14 cellular contexts compared by ENCODE assay signal in the genomic region with DNA sequence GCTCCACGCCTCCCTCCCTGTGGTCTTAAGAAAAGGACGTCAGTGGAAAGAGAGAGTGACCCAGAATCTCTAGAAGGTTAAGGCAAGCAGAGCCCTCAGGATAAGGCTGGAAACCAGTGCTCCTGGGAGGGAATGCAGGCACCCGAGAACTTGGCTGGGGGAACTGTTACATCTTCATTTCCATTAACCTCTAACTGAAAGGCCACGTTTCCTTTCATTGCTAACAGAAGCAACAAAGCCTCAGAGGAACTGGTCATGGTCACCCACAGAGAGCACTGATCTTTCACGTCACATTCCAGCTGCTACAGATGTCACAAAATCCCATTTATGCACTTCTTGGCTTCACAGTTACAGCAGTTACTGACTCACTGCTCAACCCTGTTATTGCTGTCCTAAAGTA. TPM values are rescaled to one million over a fixed set of nuclear protein-coding genes. Genes with fewer than 3 reads are reported as not detected.
DNase-seq lines count a peak whose midpoint lies in the region; ATAC-seq, FAIRE-seq and TF ChIP-seq lines count a peak whose summit lies in the region.
"Had no signal": no experiment of that assay in that cellular context is flagged by ENCODE, and none has a peak within 500 bp of the region (broad histone marks: within the 10 kb centered on the region; RNA-seq: fewer than 3 reads in every experiment).

No MANE protein-coding gene starts in this region.

- intact Hi-C loops in GM12878 (cut with micrococcal nuclease; ENCODE audit: unreplicated experiment): no loop called here

- TF ChIP-seq CTCF in HFFc6 (IDR thresholded peaks at IDR 0.05) (no peak), GM12878 (IDR thresholded peaks at IDR 0.05 in 2 of 3, conservative IDR thresholded peaks at IDR 0.05 in 1 of 3; ENCODE audit: control insufficient read depth in 2 of 3, extremely low read depth in 1 of 3, insufficient read depth in 1 of 3, low read depth in 3 of 3, low read length in 3 of 3) (no peak), BE2C (IDR thresholded peaks at IDR 0.05; ENCODE audit: low read depth, low read length) (no peak)

- H4K20me1 ChIP-seq in GM12878 (ENCODE audit: control insufficient read depth, insufficient read depth): no peaks in the 10 kb centered on the region

- H3K9me3 Mint-ChIP-seq in HFFc6: no peaks in the 10 kb centered on the region

- H3K36me3 ChIP-seq in GM12878 (ENCODE audit: control insufficient read depth in 2 of 2, insufficient read depth in 2 of 2, low read length in 1 of 2): no peaks in the 10 kb centered on the region
- H3K36me3 ChIP-seq in BE2C: no peaks in the 10 kb centered on the region
- H3K36me3 ChIP-seq: prostate gland, SJCRH30 had no signal

- 14% methylated on average over 5 of the region's 5 CpGs for WGBS in GM12878 (ENCODE audit: insufficient coverage, insufficient replicate concordance, low lambda C conversion rate, missing lambda C conversion rate)

- H3K4me1 Mint-ChIP-seq in HFFc6 (ENCODE audit: low read depth): peaks cover 43% of the 10 kb centered on the region

- in situ Hi-C loops in GM12878 (cut with MboI): loop anchor here (10.0 kb wide), 1 partner anchor 1111 kb away; no protein-coding TSS in a partner anchor

- no peak overlapping the region for H3K27ac Mint-ChIP-seq in HFFc6

- SMC1A ChIA-PET in GM12878 (lab: Charles Lee; ENCODE audit: uncharacterized antibody, unreplicated experiment): interaction anchor here (0.8 to 1.8 kb wide), 7 partner anchors 8 to 608 kb away, joined by 3 to 13 read pairs (median 3); no protein-coding TSS in a partner anchor

- no peak overlapping the region for H3K4me3 ChIP-seq in GM12878
- H3K4me3 ChIP-seq in BE2C (ENCODE audit: low read depth, low read length): no peak overlapping the region
- H3K4me3 ChIP-seq: prostate gland, SJCRH30 had no signal

- CTCF ChIA-PET in GM12878 (lab: Yijun Ruan, JAX): interaction anchor here (1.4 to 2.2 kb wide), 3 partner anchors 8 to 240 kb away, joined by 3 to 8 read pairs (median 5); no protein-coding TSS in a partner anchor

- POLR2A ChIA-PET in GM12878 (lab: Charles Lee): interaction anchor here (0.9 kb wide), 1 partner anchor 242 kb away, joined by 3 read pairs; no protein-coding TSS in a partner anchor

- H3K9ac ChIP-seq in GM12878 (ENCODE audit: control insufficient read depth, insufficient read depth, low read length): no peak overlapping the region
- H3K9ac ChIP-seq: KMS-11 had no signal

- RAD21 ChIA-PET in GM12878 (lab: Charles Lee; ENCODE audit: unreplicated experiment): interaction anchor here (0.7 to 1.9 kb wide), 3 partner anchors 8 to 240 kb away, joined by 3 to 5 read pairs (median 3); no protein-coding TSS in a partner anchor

- H3K27ac ChIP-seq in GM12878 (ENCODE audit: control insufficient read depth, insufficient read depth): no peak overlapping the region
- H3K27ac ChIP-seq: KMS-11, prostate gland, SJCRH30 had no signal

- no peak for FAIRE-seq in GM12878 (lab: Jason Lieb, UNC)
- FAIRE-seq: bronchial epithelial cell had no signal

- H3K4me1 ChIP-seq in GM12878 (ENCODE audit: control insufficient read depth, insufficient read depth, low read length) (peaks cover 4% of the 10 kb centered on the region; the same call in 1 of the 2 replicates), BE2C (no peaks in the 10 kb centered on the region)
- H3K4me1 ChIP-seq: prostate gland had no signal

- no peaks in the 10 kb centered on the region for H3K36me3 Mint-ChIP-seq in HFFc6 (ENCODE audit: low read depth)

- no peak for TF ChIP-seq RAD21 in GM12878 (IDR thresholded peaks at IDR 0.05; ENCODE audit: insufficient read depth, low read depth, low read length)

- no peak overlapping the region for H3K4me2 ChIP-seq in GM12878 (ENCODE audit: control insufficient read depth, insufficient read depth)
- H3K4me2 ChIP-seq: KMS-11 had no signal

- no peaks in the 10 kb centered on the region for H3K79me2 ChIP-seq in GM12878 (ENCODE audit: control insufficient read depth, insufficient read depth, low read length)

- H3K27me3 Mint-ChIP-seq in HFFc6 (ENCODE audit: insufficient read depth): peaks cover 4% of the 10 kb centered on the region

- ATAC-seq in GM12878 (peak; percentile 10; the same call in 2 of the 3 replicates), GM19467 (IDR thresholded peaks at IDR 0.05; ENCODE audit: unreplicated experiment) (no peak), GM18867 (IDR thresholded peaks at IDR 0.05; ENCODE audit: unreplicated experiment) (no peak)

- H3K27me3 ChIP-seq in GM12878 (replicated peaks in 1 of 2; ENCODE audit: control insufficient read depth in 2 of 2, insufficient read depth in 2 of 2, low read length in 1 of 2): no peaks in the 10 kb centered on the region
- H3K27me3 ChIP-seq in BE2C: no peaks in the 10 kb centered on the region
- H3K27me3 ChIP-seq: SJCRH30 had no signal

- no peak overlapping the region for H3K4me3 Mint-ChIP-seq in HFFc6

- BruUV-seq in GM12878 (replicated peaks; lab: Mats Ljungman, UMichigan): no TSS peak

- H3K9me3 ChIP-seq in GM12878 (replicated peaks; ENCODE audit: control insufficient read depth, insufficient read depth, low read length) (no peaks in the 10 kb centered on the region), BE2C (no peaks in the 10 kb centered on the region)
- H3K9me3 ChIP-seq: prostate gland, SJCRH30 had no signal

- no peak for TF ChIP-seq POLR2A in GM12878 (IDR thresholded peaks at IDR 0.05; ENCODE audit: low read depth, low read length)

- no peak for TF ChIP-seq EP300 in GM12878 (IDR thresholded peaks at IDR 0.05; ENCODE audit: borderline replicate concordance in 1 of 2, control insufficient read depth in 1 of 2, low read depth in 2 of 2, low read length in 2 of 2)

- H2AFZ ChIP-seq in GM12878 (ENCODE audit: control insufficient read depth, low read depth, low read length): no peak overlapping the region

- DNase-seq in HFFc6 (peak; percentile 54), GM12878 (ENCODE audit: low read depth, low spot score) (no peak), left kidney (ENCODE audit: low read depth, low spot score) (peak; percentile 39), BE2C (no peak)
- DNase-seq in activated CD8-positive, alpha-beta memory T cell treated with anti-CD3 and anti-CD28 coated beads for 24 hours: no peak
- DNase-seq: activated T-cell treated with anti-CD3 and anti-CD28 coated beads for 4 hours, midbrain, NCI-H187 treated with DMSO at 0.1 percent for 48 hours had no signal

TF ChIP-seq in GM12878, 131 proteins besides CTCF, POLR2A, EP300 and RAD21 (continues in another document):
- TF ChIP-seq NR2C1 (IDR thresholded peaks at IDR 0.05): no peak
- TF ChIP-seq CBFB (IDR thresholded peaks at IDR 0.05; ENCODE audit: low read depth): no peak
- TF ChIP-seq ATF7 (IDR thresholded peaks at IDR 0.05; ENCODE audit: low read depth): no peak
- TF ChIP-seq CREB1 (IDR thresholded peaks at IDR 0.05; ENCODE audit: low read depth): no peak
- no peak for TF ChIP-seq CHD4 (IDR thresholded peaks at IDR 0.05)
- TF ChIP-seq POLR2AphosphoS2 (IDR thresholded peaks at IDR 0.05; ENCODE audit: low read depth, low read length): no peak
- TF ChIP-seq NR2C2 (IDR thresholded peaks at IDR 0.05; ENCODE audit: borderline replicate concordance, control insufficient read depth, insufficient read length, low read depth): no peak
- no peak for TF ChIP-seq YY1 (IDR thresholded peaks at IDR 0.05; ENCODE audit: low read depth, low read length)
- TF ChIP-seq BMI1 (IDR thresholded peaks at IDR 0.05; ENCODE audit: borderline replicate concordance): no peak
- TF ChIP-seq TCF12 (IDR thresholded peaks at IDR 0.05; ENCODE audit: low read depth, low read length): no peak
- TF ChIP-seq STAT3 (IDR thresholded peaks at IDR 0.05; ENCODE audit: low read depth, low read length): no peak

RNA-seq across cellular contexts. Expression of a gene that starts 26.1 kb away (rescaled TPM):
- 10 to 100 TPM in 4 of 6 experiments, 1 to 10 TPM in 2; 9.3 to 13.1 (median 11.5) TPM for total RNA-seq in HFFc6 (2021; fragmentation: NEBNext Ultra II Directional; extraction: Animal tissue kit (Norgen Biotek cat#: 25700))
- total RNA-seq in GM12878 (2013; cell fraction: nucleolus; rRNA removed): 305 and 316 TPM in 2 replicates
- total RNA-seq in GM12878 (2014; rRNA removed): 49.4 and 59.0 TPM in 2 replicates
- total RNA-seq in GM12878 (2014; rRNA removed; fragmentation: Illumina TruSeq; extraction: Trizol): 36.0 and 39.8 TPM in 2 replicates
- total RNA-seq in GM12878 (2021): 117 and 132 TPM in 2 replicates
- polyA plus RNA-seq in GM12878 (2011; ENCODE audit: low read depth): 22.0 TPM
- 18.0 and 30.1 TPM in 2 replicates for polyA plus RNA-seq in GM12878 (2011; rRNA removed)
- 33.7 and 39.1 TPM in 2 replicates for polyA plus RNA-seq in GM12878 (2011; cell fraction: cytosol; rRNA removed)
- 107 and 123 TPM in 2 replicates for polyA plus RNA-seq in GM12878 (2011; cell fraction: nucleus; rRNA removed)
- polyA plus RNA-seq in GM12878 (2012): 57.1 and 64.5 TPM in 2 replicates
- 27.2 and 57.6 TPM in 2 replicates for polyA plus RNA-seq in GM12878 (2014; fragmentation: Illumina TruSeq; extraction: Trizol)
- 1 to 10 TPM; 1.6 to 5.0 TPM for polyA plus RNA-seq in GM12878 (2014; fragmentation: Nextera tagmentation; extraction: Ambion mirVana)
- polyA plus RNA-seq in GM12878 (2014; rRNA removed): 71.9 and 77.7 TPM in 2 replicates
- polyA plus RNA-seq in GM12878 (2016; fragmentation: Nextera tagmentation; extraction: Ambion mirVana): 10 to 100 TPM; 28.0 to 30.9 TPM
- polyA minus RNA-seq in GM12878 (2011; rRNA and poly(A)+ RNA removed): 47.4 and 97.2 TPM in 2 replicates
- 31.4 and 34.5 TPM in 2 replicates for polyA minus RNA-seq in GM12878 (2011; cell fraction: cytosol; rRNA and poly(A)+ RNA removed)
- polyA minus RNA-seq in GM12878 (2011; cell fraction: nucleus; rRNA and poly(A)+ RNA removed): 64.4 and 127 TPM in 2 replicates
- 23.9 TPM for polyA plus RNA-seq in BE2C (2012; ENCODE audit: insufficient read depth, insufficient read length, low read depth)

Comparison
In these comparisons a context has a peak if more than half of its experiments do, and no peak if none do; other contexts are left out.
1. DNase-seq: peak in HFFc6 (single experiment) and left kidney (single experiment); none in GM12878 (single experiment), activated CD8-positive, alpha-beta memory T cell treated with anti-CD3 and anti-CD28 coated beads for 24 hours (single experiment) and BE2C (single experiment).